Comparison of ENCODE assay signal across 30 cellular contexts in the genomic region with DNA sequence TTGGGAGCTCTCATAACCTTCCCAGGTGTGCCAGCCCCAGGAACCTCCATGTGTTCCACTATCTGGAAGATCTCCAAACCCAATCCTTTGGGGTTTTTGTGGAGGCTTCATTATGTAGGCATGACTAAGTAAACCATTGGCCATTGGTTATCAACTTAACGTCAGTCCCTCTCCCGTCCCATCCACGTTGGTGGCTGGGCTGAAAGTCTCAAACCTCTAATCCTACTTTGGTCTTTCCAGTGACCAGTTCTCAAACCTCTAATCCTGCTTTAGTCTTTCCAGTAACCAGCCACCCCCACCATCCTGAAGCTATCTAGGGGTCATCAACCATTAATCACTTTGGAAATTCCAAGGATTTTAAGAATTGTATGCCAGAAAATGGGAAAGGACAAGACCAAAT.
"Had no signal": no experiment of that assay in that cellular context is flagged by ENCODE, and none has a peak within 500 bp of the region (broad histone marks: within the 10 kb centered on the region; RNA-seq: fewer than 3 reads in every experiment).

No MANE protein-coding gene starts in this region.

- H3K9me3 Mint-ChIP-seq: nephron progenitor cell; stimulated activated effector memory CD8-positive, alpha-beta T cell treated with anti-CD3 and anti-CD28 coated beads, Interleukin-12 subunit alpha, Interleukin-12 subunit beta, amount 100 ng/mL, for 72 hours; stimulated activated naive B cell treated with anti-CD40 and anti-IgM and Interleukin-4, amounts not matched to agents 10 μg/mL and 1 μg/mL and 100 μg/mL, for 72 hours; type B pancreatic cell had no signal

- DNase-seq: naive B cell; naive thymus-derived CD8-positive, alpha-beta T cell; nephron progenitor cell; occipital lobe; ovary; retina; right cardiac atrium; right lobe of liver; sigmoid colon; small intestine; stimulated activated CD4-positive, alpha-beta T cell treated with anti-CD3 and anti-CD28 coated beads, Interleukin-15, amount 100 ng/mL, for 24 hours; stimulated activated CD4-positive, alpha-beta T cell treated with anti-CD3 and anti-CD28 coated beads, Interleukin-2, amount 100 ng/mL, for 24 hours; stimulated activated CD4-positive, alpha-beta T cell treated with anti-CD3 and anti-CD28 coated beads, Interleukin-2, amount 100 ng/mL, for 48 hours; stimulated activated CD4-positive, alpha-beta T cell treated with anti-CD3 and anti-CD28 coated beads, Interleukin-4, amount 100 ng/mL, for 24 hours; stimulated activated naive B cell treated with anti-CD40 and anti-IgM and Interleukin-4, amounts not matched to agents 10 μg/mL and 1 μg/mL and 100 μg/mL, for 72 hours; stimulated activated naive CD4-positive, alpha-beta T cell treated with Interleukin-2 at 50 U/mL for 16 hours; substantia nigra; testis; tibial artery; transverse colon; upper lobe of right lung; uterus had no signal

- H3K36me3 Mint-ChIP-seq: naive B cell; naive thymus-derived CD8-positive, alpha-beta T cell; natural killer cell treated with Interleukin-12 subunit alpha and Interleukin-12 subunit beta and Interleukin-15 and Interleukin-18, amount 100 ng/mL, for 72 hours; stimulated activated effector memory CD8-positive, alpha-beta T cell treated with anti-CD3 and anti-CD28 coated beads, Interleukin-12 subunit alpha, Interleukin-12 subunit beta, amount 100 ng/mL, for 72 hours; stimulated activated naive B cell treated with anti-CD40 and anti-IgM and Interleukin-4, amounts not matched to agents 10 μg/mL and 1 μg/mL and 100 μg/mL, for 72 hours; type B pancreatic cell had no signal

- H3K36me3 ChIP-seq: ovary, prostate gland, right lobe of liver, sigmoid colon, suprapubic skin, tibial artery, transverse colon, upper lobe of right lung, uterus had no signal

- H3K9me3 ChIP-seq: ovary, prostate gland, right lobe of liver, sigmoid colon, suprapubic skin, testis, tibial artery, transverse colon, upper lobe of right lung, uterus had no signal

- H3K4me3 Mint-ChIP-seq: naive B cell; naive thymus-derived CD8-positive, alpha-beta T cell; natural killer cell treated with Interleukin-12 subunit alpha and Interleukin-12 subunit beta and Interleukin-15 and Interleukin-18, amount 100 ng/mL, for 72 hours; nephron progenitor cell; neural crest cell; stimulated activated effector memory CD8-positive, alpha-beta T cell treated with anti-CD3 and anti-CD28 coated beads, Interleukin-12 subunit alpha, Interleukin-12 subunit beta, amount 100 ng/mL, for 72 hours; stimulated activated naive B cell treated with anti-CD40 and anti-IgM and Interleukin-4, amounts not matched to agents 10 μg/mL and 1 μg/mL and 100 μg/mL, for 72 hours; stimulated activated naive CD8-positive, alpha-beta T cell treated with anti-CD3 and anti-CD28 coated beads, Interleukin-15, Interleukin-2, amounts not matched to agents 100 ng/mL and 50 ng/mL, for 24 hours; type B pancreatic cell had no signal

- FAIRE-seq: small intestine had no signal

- H3K27me3 ChIP-seq: ovary, right lobe of liver, sigmoid colon, suprapubic skin, testis, tibial artery, transverse colon, upper lobe of right lung, uterus had no signal

- H3K27me3 Mint-ChIP-seq: naive B cell; naive thymus-derived CD8-positive, alpha-beta T cell; natural killer cell treated with Interleukin-12 subunit alpha and Interleukin-12 subunit beta and Interleukin-15 and Interleukin-18, amount 100 ng/mL, for 72 hours; stimulated activated naive B cell treated with anti-CD40 and anti-IgM and Interleukin-4, amounts not matched to agents 10 μg/mL and 1 μg/mL and 100 μg/mL, for 72 hours; stimulated activated naive CD8-positive, alpha-beta T cell treated with anti-CD3 and anti-CD28 coated beads, Interleukin-15, Interleukin-2, amounts not matched to agents 100 ng/mL and 50 ng/mL, for 24 hours; type B pancreatic cell had no signal

- H3K27ac Mint-ChIP-seq: naive B cell; naive thymus-derived CD8-positive, alpha-beta T cell; natural killer cell treated with Interleukin-12 subunit alpha and Interleukin-12 subunit beta and Interleukin-15 and Interleukin-18, amount 100 ng/mL, for 72 hours; nephron progenitor cell; stimulated activated effector memory CD8-positive, alpha-beta T cell treated with anti-CD3 and anti-CD28 coated beads, Interleukin-12 subunit alpha, Interleukin-12 subunit beta, amount 100 ng/mL, for 72 hours; stimulated activated naive B cell treated with anti-CD40 and anti-IgM and Interleukin-4, amounts not matched to agents 10 μg/mL and 1 μg/mL and 100 μg/mL, for 72 hours; stimulated activated naive CD8-positive, alpha-beta T cell treated with anti-CD3 and anti-CD28 coated beads, Interleukin-15, Interleukin-2, amounts not matched to agents 100 ng/mL and 50 ng/mL, for 24 hours; type B pancreatic cell had no signal

- ATAC-seq: naive thymus-derived CD8-positive, alpha-beta T cell; natural killer cell treated with Interleukin-12 subunit alpha and Interleukin-12 subunit beta and Interleukin-15 and Interleukin-18, amount 100 ng/mL, for 72 hours; right cardiac atrium; right lobe of liver; stimulated activated effector memory CD8-positive, alpha-beta T cell treated with anti-CD3 and anti-CD28 coated beads, Interleukin-12 subunit alpha, Interleukin-12 subunit beta, amount 100 ng/mL, for 72 hours; stimulated activated naive B cell treated with anti-CD40 and anti-IgM and Interleukin-4, amounts not matched to agents 10 μg/mL and 1 μg/mL and 100 μg/mL, for 72 hours; upper lobe of right lung had no signal

- H3K4me1 ChIP-seq: parathyroid adenoma, prostate gland, right lobe of liver, sigmoid colon, suprapubic skin, testis, tibial artery, transverse colon, upper lobe of right lung, uterus had no signal

- H3K4me3 ChIP-seq: ovary, prostate gland, right lobe of liver, sigmoid colon, suprapubic skin, testis, tibial artery, transverse colon, upper lobe of right lung, uterus had no signal

- H3K4me1 Mint-ChIP-seq: naive B cell; naive thymus-derived CD8-positive, alpha-beta T cell; nephron progenitor cell; neural crest cell; stimulated activated effector memory CD8-positive, alpha-beta T cell treated with anti-CD3 and anti-CD28 coated beads, Interleukin-12 subunit alpha, Interleukin-12 subunit beta, amount 100 ng/mL, for 72 hours; stimulated activated naive B cell treated with anti-CD40 and anti-IgM and Interleukin-4, amounts not matched to agents 10 μg/mL and 1 μg/mL and 100 μg/mL, for 72 hours had no signal

- H3K27ac ChIP-seq: ovary, parathyroid adenoma, prostate gland, right lobe of liver, sigmoid colon, suprapubic skin, testis, tibial artery, transverse colon, upper lobe of right lung, uterus had no signal
